21 cellular contexts compared by ENCODE assay signal in genomic region chrX:106902684-106903083, GRCh38. TPM values are rescaled to one million over a fixed set of nuclear protein-coding genes. Genes with fewer than 3 reads are reported as not detected.
"Had no signal": no experiment of that assay in that cellular context is flagged by ENCODE, and none has a peak within 500 bp of the region (broad histone marks: within the 10 kb centered on the region; RNA-seq: fewer than 3 reads in every experiment).

No MANE protein-coding gene starts in this region.

- H3K4me3 ChIP-seq: gastroesophageal sphincter, right atrium auricular region, thoracic aorta, transverse colon had no signal

- H3K9me3 ChIP-seq: gastroesophageal sphincter, neutrophil, right atrium auricular region, thoracic aorta, transverse colon had no signal

- H3K27ac ChIP-seq: gastroesophageal sphincter, neutrophil, right atrium auricular region, thoracic aorta, transverse colon had no signal

- FAIRE-seq: endometrium, kidney had no signal

- H3K27me3 ChIP-seq: gastroesophageal sphincter, neutrophil, right atrium auricular region, transverse colon had no signal

- H3K4me1 ChIP-seq: right atrium auricular region had no signal

- ATAC-seq: esophagus mucosa; gastroesophageal sphincter; left cardiac atrium; left ventricle myocardium superior; stimulated activated memory B cell treated with anti-CD40 and anti-IgM and Interleukin-4, amounts not matched to agents 10 μg/mL and 1 μg/mL and 100 μg/mL, for 72 hours; stimulated activated naive CD8-positive, alpha-beta T cell treated with anti-CD3 and anti-CD28 coated beads, Interleukin-15, amount 100 ng/mL, for 72 hours had no signal

- DNase-seq: cortex of kidney; effector memory CD4-positive, alpha-beta T cell; kidney; left cardiac atrium; left ventricle myocardium superior; naive B cell; stimulated activated CD4-positive, alpha-beta T cell treated with anti-CD3 and anti-CD28 coated beads, Interleukin-4, amount 100 ng/mL, for 24 hours; stimulated activated naive CD8-positive, alpha-beta T cell treated with anti-CD3 and anti-CD28 coated beads, Interleukin-15, amount 100 ng/mL, for 72 hours; substantia nigra; transverse colon had no signal

- H3K36me3 ChIP-seq: gastroesophageal sphincter, neutrophil, right atrium auricular region, thoracic aorta, transverse colon had no signal

RNA-seq across cellular contexts. Expression of gene RIPPLY1, which starts 0.5 kb away (rescaled TPM):
- total RNA-seq: esophagus mucosa, fibroblast of villous mesenchyme, gastroesophageal sphincter, left cardiac atrium, left ventricle myocardium superior, lung microvascular endothelial cell, osteoblast, right atrium auricular region, thoracic aorta, transverse colon, ureter had no signal

RNA-seq across cellular contexts. Expression of gene CLDN2, which starts 17.5 kb away (rescaled TPM):
- total RNA-seq: esophagus mucosa, fibroblast of villous mesenchyme, gastroesophageal sphincter, left ventricle myocardium superior, lung microvascular endothelial cell, osteoblast, right atrium auricular region, thoracic aorta, ureter had no signal
